23 cellular contexts compared by ENCODE assay signal in the genomic region with DNA sequence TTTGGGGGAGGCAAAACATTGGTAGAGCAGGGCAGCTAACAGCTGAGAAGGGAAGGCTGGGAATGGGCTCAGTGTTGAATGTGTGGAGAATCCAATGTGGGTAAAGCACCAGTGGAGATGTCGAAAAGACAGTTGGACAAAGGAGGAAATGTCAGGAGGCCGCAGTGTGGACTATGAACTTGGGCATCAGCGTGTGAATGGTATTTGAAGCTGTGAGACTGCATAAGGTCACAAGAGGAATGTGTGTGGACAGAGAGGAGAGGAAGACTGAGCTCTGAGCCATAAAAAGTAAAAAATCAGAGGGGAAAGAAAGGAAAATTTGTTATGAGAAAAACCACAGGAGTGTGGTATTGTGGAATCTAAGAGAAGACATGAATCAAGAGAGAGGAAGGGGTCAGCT.
DNase-seq lines count a peak whose midpoint lies in the region; ATAC-seq, FAIRE-seq and TF ChIP-seq lines count a peak whose summit lies in the region.
"Had no signal": no experiment of that assay in that cellular context is flagged by ENCODE, and none has a peak within 500 bp of the region (broad histone marks: within the 10 kb centered on the region; RNA-seq: fewer than 3 reads in every experiment).

No MANE protein-coding gene starts in this region.

- H3K4me3 Mint-ChIP-seq in GM23338 (no peak overlapping the region), astrocyte (ENCODE audit: unreplicated experiment) (no peak overlapping the region)
- H3K4me3 Mint-ChIP-seq: B cell; CD4-positive, CD25-positive, alpha-beta regulatory T cell; CD8-positive, alpha-beta T cell; HFFc6 had no signal

- no peak for ATAC-seq in GM23338
- ATAC-seq: CD8-positive, alpha-beta T cell; GM12878 had no signal

- no peaks in the 10 kb centered on the region for H3K4me1 ChIP-seq in GM23338 (ENCODE audit: insufficient read depth)
- no peaks in the 10 kb centered on the region for H3K4me1 ChIP-seq in astrocyte (ENCODE audit: insufficient read depth, low read length)
- H3K4me1 ChIP-seq: BLaER1, Caco-2, HAP-1 had no signal

- TF ChIP-seq CTCF in GM23338 (conservative IDR thresholded peaks at IDR 0.05; ENCODE audit: low read depth in 2 of 2), result no peak
- TF ChIP-seq CTCF in astrocyte (IDR thresholded peaks at IDR 0.05; ENCODE audit: insufficient read depth, low read depth, low read length), result no peak

- H3K4me3 ChIP-seq in GM23338 (no peak overlapping the region), astrocyte (ENCODE audit: insufficient read depth, low read depth, low read length) (no peak overlapping the region)
- H3K4me3 ChIP-seq: BLaER1, GM12878, HAP-1 had no signal

- H3F3A ChIP-seq in GM23338 (replicated peaks; ENCODE audit: low read depth), result no peaks in the 10 kb centered on the region

- no peaks in the 10 kb centered on the region for H4K20me1 ChIP-seq in GM23338 (replicated peaks; ENCODE audit: insufficient read depth)
- no peaks in the 10 kb centered on the region for H4K20me1 ChIP-seq in astrocyte (ENCODE audit: insufficient read depth, low read length)
- H4K20me1 ChIP-seq: BLaER1 had no signal

- H3K36me3 Mint-ChIP-seq in GM23338 (ENCODE audit: low read depth), result no peaks in the 10 kb centered on the region
- no peaks in the 10 kb centered on the region for H3K36me3 Mint-ChIP-seq in astrocyte (ENCODE audit: low read depth, unreplicated experiment)
- H3K36me3 Mint-ChIP-seq: CD4-positive, CD25-positive, alpha-beta regulatory T cell; CD8-positive, alpha-beta T cell had no signal

- H2AFZ ChIP-seq in GM23338, result peak overlapping the region; percentile 63; the same call in 1 of the 2 replicates
- H2AFZ ChIP-seq in astrocyte (ENCODE audit: low read depth, low read length), result no peak overlapping the region

- DNase-seq in GM23338 (ENCODE audit: low spot score) (no peak), astrocyte (ENCODE audit: low read depth) (peak; percentile 2), renal cortical epithelial cell (ENCODE audit: low read depth) (peak; percentile 72), dedifferentiated amniotic fluid mesenchymal stem cell (ENCODE audit: extremely low spot score) (no peak), SIG-M5 treated with dmso at 0.1 percent for 504 hours (lab: John Stamatoyannopoulos, UW; ENCODE audit: unreplicated experiment) (no peak), NCI-H748 treated with DMSO at 0.1 percent for 48 hours (lab: John Stamatoyannopoulos, UW) (no peak)
- DNase-seq: Caco-2; CD4-positive, CD25-positive, alpha-beta regulatory T cell; CD8-positive, alpha-beta T cell; DMS 273 treated with DMSO at 0.1 percent for 48 hours; DMS79; EL; GDM1; GOT3; HFFc6 had no signal

- H3K27ac ChIP-seq in GM23338 (ENCODE audit: low read depth) (no peak overlapping the region), astrocyte (ENCODE audit: low read depth, low read length) (no peak overlapping the region)
- H3K27ac ChIP-seq: BLaER1, C4-2B had no signal

- H3K4me2 ChIP-seq in GM23338 (no peak overlapping the region), astrocyte (ENCODE audit: low read length) (no peak overlapping the region)
- H3K4me2 ChIP-seq: BLaER1 had no signal

- H3K9me3 ChIP-seq in astrocyte (ENCODE audit: insufficient read depth, low read depth, low read length), result no peaks in the 10 kb centered on the region
- H3K9me3 ChIP-seq: BLaER1, Caco-2, HAP-1 had no signal

- H3K4me1 Mint-ChIP-seq in GM23338, result no peaks in the 10 kb centered on the region
- H3K4me1 Mint-ChIP-seq in astrocyte (ENCODE audit: low read depth, unreplicated experiment), result peaks cover 12% of the 10 kb centered on the region
- H3K4me1 Mint-ChIP-seq: B cell had no signal

- H3K27ac Mint-ChIP-seq in GM23338, result no peak overlapping the region
- no peak overlapping the region for H3K27ac Mint-ChIP-seq in astrocyte (ENCODE audit: unreplicated experiment)
- H3K27ac Mint-ChIP-seq: B cell; CD4-positive, CD25-positive, alpha-beta regulatory T cell; CD8-positive, alpha-beta T cell; HFFc6 had no signal

- H3K27me3 ChIP-seq in GM23338 (ENCODE audit: insufficient read depth) (no peaks in the 10 kb centered on the region), astrocyte (ENCODE audit: insufficient read depth, low read length) (no peaks in the 10 kb centered on the region)
- H3K27me3 ChIP-seq: BLaER1 had no signal

- H3K27me3 Mint-ChIP-seq in GM23338 (ENCODE audit: insufficient read depth, low read depth, poor library complexity) (no peaks in the 10 kb centered on the region), astrocyte (ENCODE audit: low read depth, unreplicated experiment) (no peaks in the 10 kb centered on the region)
- H3K27me3 Mint-ChIP-seq: B cell; CD4-positive, CD25-positive, alpha-beta regulatory T cell had no signal

- 0 out of 2 replicates have a peak, but pooled peaks cover 6% of the 10 kb centered on the region for H3K36me3 ChIP-seq in GM23338 (ENCODE audit: insufficient read depth)
- no peaks in the 10 kb centered on the region for H3K36me3 ChIP-seq in astrocyte (ENCODE audit: insufficient read depth, low read length)
- H3K36me3 ChIP-seq: BLaER1, HAP-1 had no signal

- H3K9me3 Mint-ChIP-seq in GM23338 (no peaks in the 10 kb centered on the region), astrocyte (ENCODE audit: unreplicated experiment) (peaks cover 4% of the 10 kb centered on the region)

- no peak for FAIRE-seq in astrocyte (lab: Jason Lieb, UNC)
- FAIRE-seq: A204.1, D721Med, GM12878, H54 had no signal

- H3K9me2 ChIP-seq in GM23338 (ENCODE audit: insufficient read depth), result peaks cover 9% of the 10 kb centered on the region; the same call in 1 of the 2 replicates

- H3K79me2 ChIP-seq in GM23338 (replicated peaks; ENCODE audit: insufficient read depth), result no peaks in the 10 kb centered on the region
- H3K79me2 ChIP-seq in astrocyte (ENCODE audit: insufficient read depth, low read length), result no peaks in the 10 kb centered on the region

- no peak overlapping the region for H3K9ac ChIP-seq in astrocyte (ENCODE audit: low read length)
- H3K9ac ChIP-seq: BLaER1 had no signal

TF ChIP-seq in GM23338, 12 proteins besides CTCF, POLR2A, EP300 and RAD21 (continues in another document):
- TF ChIP-seq POLR2AphosphoS5 (IDR thresholded peaks at IDR 0.05; ENCODE audit: low read depth) (no peak), EZH2 (IDR thresholded peaks at IDR 0.05; ENCODE audit: low read depth, unreplicated experiment) (no peak), ZNF114 (CRISPR knock-in tag; IDR thresholded peaks at IDR 0.05) (no peak), CREB1 (CRISPR knock-in tag; IDR thresholded peaks at IDR 0.05; ENCODE audit: low read depth) (no peak)
- TF ChIP-seq, protein P1, sequence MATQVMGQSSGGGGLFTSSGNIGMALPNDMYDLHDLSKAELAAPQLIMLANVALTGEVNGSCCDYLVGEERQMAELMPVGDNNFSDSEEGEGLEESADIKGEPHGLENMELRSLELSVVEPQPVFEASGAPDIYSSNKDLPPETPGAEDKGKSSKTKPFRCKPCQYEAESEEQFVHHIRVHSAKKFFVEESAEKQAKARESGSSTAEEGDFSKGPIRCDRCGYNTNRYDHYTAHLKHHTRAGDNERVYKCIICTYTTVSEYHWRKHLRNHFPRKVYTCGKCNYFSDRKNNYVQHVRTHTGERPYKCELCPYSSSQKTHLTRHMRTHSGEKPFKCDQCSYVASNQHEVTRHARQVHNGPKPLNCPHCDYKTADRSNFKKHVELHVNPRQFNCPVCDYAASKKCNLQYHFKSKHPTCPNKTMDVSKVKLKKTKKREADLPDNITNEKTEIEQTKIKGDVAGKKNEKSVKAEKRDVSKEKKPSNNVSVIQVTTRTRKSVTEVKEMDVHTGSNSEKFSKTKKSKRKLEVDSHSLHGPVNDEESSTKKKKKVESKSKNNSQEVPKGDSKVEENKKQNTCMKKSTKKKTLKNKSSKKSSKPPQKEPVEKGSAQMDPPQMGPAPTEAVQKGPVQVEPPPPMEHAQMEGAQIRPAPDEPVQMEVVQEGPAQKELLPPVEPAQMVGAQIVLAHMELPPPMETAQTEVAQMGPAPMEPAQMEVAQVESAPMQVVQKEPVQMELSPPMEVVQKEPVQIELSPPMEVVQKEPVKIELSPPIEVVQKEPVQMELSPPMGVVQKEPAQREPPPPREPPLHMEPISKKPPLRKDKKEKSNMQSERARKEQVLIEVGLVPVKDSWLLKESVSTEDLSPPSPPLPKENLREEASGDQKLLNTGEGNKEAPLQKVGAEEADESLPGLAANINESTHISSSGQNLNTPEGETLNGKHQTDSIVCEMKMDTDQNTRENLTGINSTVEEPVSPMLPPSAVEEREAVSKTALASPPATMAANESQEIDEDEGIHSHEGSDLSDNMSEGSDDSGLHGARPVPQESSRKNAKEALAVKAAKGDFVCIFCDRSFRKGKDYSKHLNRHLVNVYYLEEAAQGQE (IDR thresholded peaks at IDR 0.05; ENCODE audit: unreplicated experiment), result no peak
- TF ChIP-seq, protein P2, sequence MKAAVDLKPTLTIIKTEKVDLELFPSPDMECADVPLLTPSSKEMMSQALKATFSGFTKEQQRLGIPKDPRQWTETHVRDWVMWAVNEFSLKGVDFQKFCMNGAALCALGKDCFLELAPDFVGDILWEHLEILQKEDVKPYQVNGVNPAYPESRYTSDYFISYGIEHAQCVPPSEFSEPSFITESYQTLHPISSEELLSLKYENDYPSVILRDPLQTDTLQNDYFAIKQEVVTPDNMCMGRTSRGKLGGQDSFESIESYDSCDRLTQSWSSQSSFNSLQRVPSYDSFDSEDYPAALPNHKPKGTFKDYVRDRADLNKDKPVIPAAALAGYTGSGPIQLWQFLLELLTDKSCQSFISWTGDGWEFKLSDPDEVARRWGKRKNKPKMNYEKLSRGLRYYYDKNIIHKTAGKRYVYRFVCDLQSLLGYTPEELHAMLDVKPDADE (IDR thresholded peaks at IDR 0.05), result no peak

Comparison
In these comparisons a context has a peak if more than half of its experiments do, and no peak if none do; other contexts are left out.
1. DNase-seq: peak in astrocyte (single experiment) and renal cortical epithelial cell (single experiment); none in GM23338 (single experiment), dedifferentiated amniotic fluid mesenchymal stem cell (single experiment), SIG-M5 treated with dmso at 0.1 percent for 504 hours (single experiment) and NCI-H748 treated with DMSO at 0.1 percent for 48 hours (single experiment).